In the genomic region with DNA sequence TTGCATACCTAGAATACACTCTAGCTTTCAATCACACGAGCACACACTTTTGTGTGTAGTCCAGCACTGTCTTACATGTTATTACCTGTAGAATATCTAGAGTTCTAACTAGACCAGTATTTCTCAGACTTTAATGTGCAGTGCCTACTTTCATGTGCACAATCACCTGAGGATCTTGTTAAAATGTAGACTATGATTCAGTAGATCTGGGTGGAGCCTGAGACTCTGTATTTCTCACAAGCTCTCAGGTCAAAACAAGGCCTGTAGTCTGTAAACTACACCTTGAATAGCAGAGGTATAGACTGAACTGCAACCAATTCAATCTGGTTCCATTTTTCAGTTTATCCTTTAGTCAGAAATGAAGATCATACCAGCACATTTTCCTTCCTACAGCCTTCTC, we compare ENCODE assay signal across 28 cellular contexts. TPM values are rescaled to one million over a fixed set of nuclear protein-coding genes. Genes with fewer than 3 reads are reported as not detected.
"Had no signal": no experiment of that assay in that cellular context is flagged by ENCODE, and none has a peak within 500 bp of the region (broad histone marks: within the 10 kb centered on the region; RNA-seq: fewer than 3 reads in every experiment).

No MANE protein-coding gene starts in this region.

- H3K27me3 Mint-ChIP-seq: activated naive CD4-positive, alpha-beta T cell treated with anti-CD3 and anti-CD28 coated beads, Interleukin-2, amount 50 U/mL, for 24 hours had no signal

- H3K36me3 ChIP-seq: adrenal gland, cardiac muscle cell, colonic mucosa, gastrocnemius medialis had no signal

- H3K27ac ChIP-seq: adrenal gland, body of pancreas, cardiac muscle cell, colonic mucosa, esophagus muscularis mucosa, foreskin keratinocyte, gastrocnemius medialis, heart left ventricle had no signal

- H3K4me3 Mint-ChIP-seq: activated CD4-positive, alpha-beta memory T cell treated with anti-CD3 and anti-CD28 coated beads, Interleukin-2, amount 10 ng/mL, durations not matched to agents 7 days and 5 days; activated CD4-positive, alpha-beta T cell treated with anti-CD3 and anti-CD28 coated beads, Interleukin-2, amount 10 ng/mL, durations not matched to agents 24 days and 14 days; activated naive CD4-positive, alpha-beta T cell treated with anti-CD3 and anti-CD28 coated beads for 36 hours; activated naive CD4-positive, alpha-beta T cell treated with anti-CD3 and anti-CD28 coated beads, Interleukin-2, amount 50 U/mL, for 24 hours; activated naive CD8-positive, alpha-beta T cell treated with anti-CD3 and anti-CD28 coated beads for 36 hours; activated naive CD8-positive, alpha-beta T cell treated with anti-CD3 and anti-CD28 coated beads, Interleukin-2, amount 50 U/mL, for 24 hours; endodermal cell had no signal

- DNase-seq: activated CD4-positive, alpha-beta memory T cell treated with anti-CD3 and anti-CD28 coated beads, Interleukin-2, amount 10 ng/mL, durations not matched to agents 7 days and 5 days; activated CD4-positive, alpha-beta T cell treated with anti-CD3 and anti-CD28 coated beads, Interleukin-2, amount 10 ng/mL, durations not matched to agents 24 days and 14 days; activated CD4-positive, alpha-beta T cell treated with anti-CD3 and anti-CD28 coated beads, Interleukin-2, amount 50 U/mL, for 4 hours; activated CD4-positive, CD25-positive, alpha-beta regulatory T cell; activated CD8-positive, alpha-beta memory T cell treated with anti-CD3 and anti-CD28 coated beads, Interleukin-2, amount 50 U/mL, for 48 hours; activated effector memory CD4-positive, alpha-beta T cell treated with anti-CD3 and anti-CD28 coated beads, Interleukin-2, amount 50 U/mL, for 16 hours; activated naive CD4-positive, alpha-beta T cell treated with anti-CD3 and anti-CD28 coated beads for 36 hours; activated naive CD8-positive, alpha-beta T cell treated with anti-CD3 and anti-CD28 coated beads for 36 hours; activated naive CD8-positive, alpha-beta T cell treated with anti-CD3 and anti-CD28 coated beads, Interleukin-2, amount 50 U/mL, for 24 hours; adrenal gland; amygdala; aorta; body of pancreas; central memory CD4-positive, alpha-beta T cell; cerebellar nuclear complex; colonic mucosa; effector memory CD4-positive, alpha-beta T cell; endodermal cell; erythroblast; foreskin keratinocyte; gastrocnemius medialis; glutamatergic neuron; heart left ventricle; T-helper 2 cell had no signal

- H3K4me1 Mint-ChIP-seq: activated CD4-positive, alpha-beta memory T cell treated with anti-CD3 and anti-CD28 coated beads, Interleukin-2, amount 10 ng/mL, durations not matched to agents 7 days and 5 days; activated CD4-positive, alpha-beta T cell treated with anti-CD3 and anti-CD28 coated beads, Interleukin-2, amount 10 ng/mL, durations not matched to agents 24 days and 14 days; activated naive CD4-positive, alpha-beta T cell treated with anti-CD3 and anti-CD28 coated beads, Interleukin-2, amount 50 U/mL, for 24 hours; activated naive CD8-positive, alpha-beta T cell treated with anti-CD3 and anti-CD28 coated beads for 36 hours had no signal

- ATAC-seq: activated naive CD8-positive, alpha-beta T cell treated with anti-CD3 and anti-CD28 coated beads, Interleukin-2, amount 50 U/mL, for 24 hours; body of pancreas; foreskin keratinocyte; gastrocnemius medialis; heart left ventricle had no signal

- H3K4me1 ChIP-seq: body of pancreas, colonic mucosa, esophagus muscularis mucosa, foreskin keratinocyte, gastrocnemius medialis had no signal

- H3K27me3 ChIP-seq: adrenal gland, body of pancreas, cardiac muscle cell, colonic mucosa, esophagus muscularis mucosa, foreskin keratinocyte, gastrocnemius medialis, heart left ventricle had no signal

- H3K4me3 ChIP-seq: adrenal gland, body of pancreas, cardiac muscle cell, colonic mucosa, esophagus muscularis mucosa, gastrocnemius medialis, heart left ventricle had no signal

- H3K9me3 ChIP-seq: adrenal gland, body of pancreas, colonic mucosa, esophagus muscularis mucosa, gastrocnemius medialis had no signal

- H3K27ac Mint-ChIP-seq: activated CD4-positive, alpha-beta memory T cell treated with anti-CD3 and anti-CD28 coated beads, Interleukin-2, amount 10 ng/mL, durations not matched to agents 7 days and 5 days; activated CD4-positive, alpha-beta T cell treated with anti-CD3 and anti-CD28 coated beads, Interleukin-2, amount 10 ng/mL, durations not matched to agents 24 days and 14 days; activated naive CD4-positive, alpha-beta T cell treated with anti-CD3 and anti-CD28 coated beads for 36 hours; activated naive CD4-positive, alpha-beta T cell treated with anti-CD3 and anti-CD28 coated beads, Interleukin-2, amount 50 U/mL, for 24 hours; activated naive CD8-positive, alpha-beta T cell treated with anti-CD3 and anti-CD28 coated beads for 36 hours; activated naive CD8-positive, alpha-beta T cell treated with anti-CD3 and anti-CD28 coated beads, Interleukin-2, amount 50 U/mL, for 24 hours; activated T-helper 2 cell treated with anti-CD3 and anti-CD28 coated beads, Interferon-gamma antibody, Interleukin-2, Interleukin-4, amounts not matched to agents 10 μg/mL and 5 μg/mL and 100 μg/mL, durations not matched to agents 14 hours and 24 hours and 36 hours; endodermal cell had no signal

RNA-seq across cellular contexts. Expression of a gene that starts 11.1 kb away (rescaled TPM):
- total RNA-seq: cardiac muscle cell had no signal
